8 cellular contexts compared by ENCODE assay signal in the genomic region with DNA sequence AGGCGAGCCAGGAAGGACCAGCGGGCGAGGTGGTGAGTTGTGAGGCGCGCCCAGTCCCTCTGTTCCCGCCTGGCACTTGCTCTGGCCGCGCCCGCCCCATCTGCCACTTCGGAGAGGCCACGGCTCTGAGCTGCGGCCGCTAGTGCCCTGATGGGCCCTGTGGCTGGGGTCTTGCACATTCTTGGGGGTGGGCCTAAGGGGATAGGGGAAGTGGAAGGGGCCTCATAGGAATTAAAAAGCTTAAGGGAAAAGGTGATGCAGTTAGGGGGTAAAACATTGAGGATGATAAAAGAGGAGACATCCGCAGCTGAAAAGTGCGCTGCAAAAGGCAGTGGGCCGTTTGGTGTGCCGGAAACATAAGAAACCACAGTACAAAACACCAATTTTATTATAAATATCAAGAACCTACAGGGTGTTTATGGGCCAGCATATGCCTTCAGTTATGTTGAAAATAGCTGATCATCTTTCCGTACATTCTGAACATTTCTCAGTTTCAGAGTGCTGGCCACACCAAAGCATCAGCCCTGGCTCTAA. TPM values are rescaled to one million over a fixed set of nuclear protein-coding genes. Genes with fewer than 3 reads are reported as not detected.
A peak's percentile ranks its signal among the peaks of the same experiment; 100 is the strongest.
DNase-seq lines count a peak whose midpoint lies in the region; ATAC-seq and TF ChIP-seq lines count a peak whose summit lies in the region.

No MANE protein-coding gene starts in this region.

- H3K4me1 ChIP-seq in thoracic aorta (ENCODE audit: control insufficient read depth in 1 of 2, low read depth in 2 of 2), result peaks cover 4 to 16% of the 10 kb centered on the region in 2 donors

- peaks cover 26% of the 10 kb centered on the region for H3K36me3 ChIP-seq in thoracic aorta

- no peaks in the 10 kb centered on the region for H3K9me3 Mint-ChIP-seq in activated CD8-positive, alpha-beta memory T cell treated with anti-CD3 and anti-CD28 coated beads, Interleukin-2, amount 10 ng/mL, durations not matched to agents 7 days and 5 days (ENCODE audit: low read depth)
- peaks cover 4% of the 10 kb centered on the region in 2 donors for H3K9me3 Mint-ChIP-seq in activated naive CD4-positive, alpha-beta T cell treated with anti-CD3 and anti-CD28 coated beads, Interleukin-2, amount 50 U/mL, for 72 hours

- H3K4me3 Mint-ChIP-seq in activated CD8-positive, alpha-beta memory T cell treated with anti-CD3 and anti-CD28 coated beads, Interleukin-2, amount 10 ng/mL, durations not matched to agents 7 days and 5 days, result peak overlapping the region; percentile 86

- peaks cover 61% of the 10 kb centered on the region for H3K4me1 Mint-ChIP-seq in activated CD8-positive, alpha-beta memory T cell treated with anti-CD3 and anti-CD28 coated beads, Interleukin-2, amount 10 ng/mL, durations not matched to agents 7 days and 5 days

- no peaks in the 10 kb centered on the region for H3K27me3 ChIP-seq in layer of hippocampus (ENCODE audit: control insufficient read depth, insufficient read depth, low read length)
- H3K27me3 ChIP-seq in thoracic aorta (replicated peaks; ENCODE audit: insufficient read depth), result no peaks in the 10 kb centered on the region

- TF ChIP-seq CTCF in thoracic aorta (IDR thresholded peaks at IDR 0.05), result no peak

- no peaks in the 10 kb centered on the region for H3K27me3 Mint-ChIP-seq in activated CD8-positive, alpha-beta memory T cell treated with anti-CD3 and anti-CD28 coated beads, Interleukin-2, amount 10 ng/mL, durations not matched to agents 7 days and 5 days

- peak overlapping the region; percentile 93 for H3K4me3 ChIP-seq in thoracic aorta

- H3K9me3 ChIP-seq in thoracic aorta, result no peaks in the 10 kb centered on the region

- CTCF ChIA-PET in activated CD8-positive, alpha-beta memory T cell treated with anti-CD3 and anti-CD28 coated beads, Interleukin-2, amount 10 ng/mL, durations not matched to agents 7 days and 5 days (lab: Charles Lee), result interaction anchor here (0.9 to 11.5 kb wide), 8 partner anchors 11 to 444 kb away, joined by 3 to 289 read pairs (median 8); a partner anchor contains a TSS

- H3K27ac Mint-ChIP-seq in activated CD8-positive, alpha-beta memory T cell treated with anti-CD3 and anti-CD28 coated beads, Interleukin-2, amount 10 ng/mL, durations not matched to agents 7 days and 5 days, result peak overlapping the region; percentile 95
- H3K27ac Mint-ChIP-seq in activated naive CD4-positive, alpha-beta T cell treated with anti-CD3 and anti-CD28 coated beads, Interleukin-2, amount 50 U/mL, for 72 hours, result peak overlapping the region; percentile 100

- no peak for ATAC-seq in activated CD8-positive, alpha-beta memory T cell treated with anti-CD3 and anti-CD28 coated beads, Interleukin-2, amount 10 ng/mL, durations not matched to agents 7 days and 5 days
- peak in 1 of 2 donors; percentile 4 for ATAC-seq in activated naive CD4-positive, alpha-beta T cell treated with anti-CD3 and anti-CD28 coated beads, Interleukin-2, amount 50 U/mL, for 72 hours
- no peak for ATAC-seq in thoracic aorta (ENCODE audit: insufficient number of reproducible peaks, low FRiP score, low read depth)

- H3K27ac ChIP-seq in layer of hippocampus (ENCODE audit: low read depth, low read length), result peak overlapping the region; percentile 86
- peak overlapping the region; percentile 91 to 94 for H3K27ac ChIP-seq in thoracic aorta

- DNase-seq in activated CD8-positive, alpha-beta memory T cell treated with anti-CD3 and anti-CD28 coated beads, Interleukin-2, amount 10 ng/mL, durations not matched to agents 7 days and 5 days, result no peak
- no peak for DNase-seq in activated CD8-positive, alpha-beta memory T cell treated with anti-CD3 and anti-CD28 coated beads, Interleukin-2, amount 50 U/mL, for 48 hours
- DNase-seq in activated naive CD4-positive, alpha-beta T cell treated with anti-CD3 and anti-CD28 coated beads, Interleukin-2, amount 50 U/mL, for 72 hours (ENCODE audit: low spot score in 2 of 2), result no peak
- DNase-seq in thoracic aorta (ENCODE audit: low spot score) (no peak), T-helper 9 cell (no peak), NCI-H1436 (lab: John Stamatoyannopoulos, UW) (no peak), NOMO-1 treated with DMSO at 0.1 percent for 48 hours (lab: John Stamatoyannopoulos, UW; ENCODE audit: unreplicated experiment) (no peak)

- peaks cover 87% of the 10 kb centered on the region for H3K36me3 Mint-ChIP-seq in activated CD8-positive, alpha-beta memory T cell treated with anti-CD3 and anti-CD28 coated beads, Interleukin-2, amount 10 ng/mL, durations not matched to agents 7 days and 5 days
- H3K36me3 Mint-ChIP-seq in activated naive CD4-positive, alpha-beta T cell treated with anti-CD3 and anti-CD28 coated beads, Interleukin-2, amount 50 U/mL, for 72 hours, result peaks cover 94 to 98% of the 10 kb centered on the region in 2 donors

RNA-seq across cellular contexts. Expression of a gene that starts 1.1 kb away (rescaled TPM):
- total RNA-seq in activated CD8-positive, alpha-beta memory T cell treated with anti-CD3 and anti-CD28 coated beads, Interleukin-2, amount 10 ng/mL, durations not matched to agents 7 days and 5 days, result 100 to 1,000 TPM; 461 to 464 TPM
- total RNA-seq in activated naive CD4-positive, alpha-beta T cell treated with anti-CD3 and anti-CD28 coated beads, Interleukin-2, amount 50 U/mL, for 72 hours, result 100 to 1,000 TPM; 334 to 353 TPM
- 10 to 100 TPM; 28.4 to 43.3 TPM for total RNA-seq in thoracic aorta

RNA-seq across cellular contexts. Expression of a gene that starts 6.4 kb away (rescaled TPM):
- total RNA-seq in activated CD8-positive, alpha-beta memory T cell treated with anti-CD3 and anti-CD28 coated beads, Interleukin-2, amount 10 ng/mL, durations not matched to agents 7 days and 5 days, result 100 to 1,000 TPM; 242 to 258 TPM
- total RNA-seq in activated naive CD4-positive, alpha-beta T cell treated with anti-CD3 and anti-CD28 coated beads, Interleukin-2, amount 50 U/mL, for 72 hours, result 100 to 1,000 TPM; 118 to 128 TPM
- 10 to 100 TPM in 1 of 2 donors, 1 to 10 TPM in 1; 9.6 to 17.3 TPM for total RNA-seq in thoracic aorta

RNA-seq across cellular contexts. Expression of a gene that starts 8.6 kb away (rescaled TPM):
- 100 to 1,000 TPM; 407 to 417 TPM for total RNA-seq in activated CD8-positive, alpha-beta memory T cell treated with anti-CD3 and anti-CD28 coated beads, Interleukin-2, amount 10 ng/mL, durations not matched to agents 7 days and 5 days
- 100 to 1,000 TPM; 234 to 319 TPM for total RNA-seq in activated naive CD4-positive, alpha-beta T cell treated with anti-CD3 and anti-CD28 coated beads, Interleukin-2, amount 50 U/mL, for 72 hours
- 10 to 100 TPM; 41.6 to 46.9 TPM for total RNA-seq in thoracic aorta

RNA-seq across cellular contexts. Expression of a gene that starts 9.1 kb away (rescaled TPM):
- total RNA-seq in activated CD8-positive, alpha-beta memory T cell treated with anti-CD3 and anti-CD28 coated beads, Interleukin-2, amount 10 ng/mL, durations not matched to agents 7 days and 5 days, result 100 to 1,000 TPM; 402 to 473 TPM
- total RNA-seq in activated naive CD4-positive, alpha-beta T cell treated with anti-CD3 and anti-CD28 coated beads, Interleukin-2, amount 50 U/mL, for 72 hours, result 100 to 1,000 TPM; 202 to 262 TPM
- total RNA-seq in thoracic aorta, result 10 to 100 TPM; 24.2 to 25.7 TPM

RNA-seq across cellular contexts. Expression of a gene that starts 28.1 kb away (rescaled TPM):
- 1 to 10 TPM; 2.7 to 3.9 TPM for total RNA-seq in activated CD8-positive, alpha-beta memory T cell treated with anti-CD3 and anti-CD28 coated beads, Interleukin-2, amount 10 ng/mL, durations not matched to agents 7 days and 5 days
- 1 to 10 TPM; 3.8 to 4.0 TPM for total RNA-seq in activated naive CD4-positive, alpha-beta T cell treated with anti-CD3 and anti-CD28 coated beads, Interleukin-2, amount 50 U/mL, for 72 hours
- under 1 TPM in 1 of 2 donors, not detected in 1; 0.54 TPM for total RNA-seq in thoracic aorta

Comparison
In these comparisons a context has a peak if more than half of its experiments do, and no peak if none do; other contexts are left out.
1. RNA of a gene that starts 1.1 kb away (total RNA-seq): 461 to 464 TPM in activated CD8-positive, alpha-beta memory T cell treated with anti-CD3 and anti-CD28 coated beads, Interleukin-2, amount 10 ng/mL, durations not matched to agents 7 days and 5 days and 334 to 353 TPM in activated naive CD4-positive, alpha-beta T cell treated with anti-CD3 and anti-CD28 coated beads, Interleukin-2, amount 50 U/mL, for 72 hours; 28.4 to 43.3 TPM in thoracic aorta; every median in the first group is over 4 times any median in the second.
2. RNA of a gene that starts 6.4 kb away (total RNA-seq): 242 to 258 TPM in activated CD8-positive, alpha-beta memory T cell treated with anti-CD3 and anti-CD28 coated beads, Interleukin-2, amount 10 ng/mL, durations not matched to agents 7 days and 5 days and 118 to 128 TPM in activated naive CD4-positive, alpha-beta T cell treated with anti-CD3 and anti-CD28 coated beads, Interleukin-2, amount 50 U/mL, for 72 hours; 9.6 to 17.3 TPM in thoracic aorta; every median in the first group is over 4 times any median in the second.
3. RNA of a gene that starts 8.6 kb away (total RNA-seq): 407 to 417 TPM in activated CD8-positive, alpha-beta memory T cell treated with anti-CD3 and anti-CD28 coated beads, Interleukin-2, amount 10 ng/mL, durations not matched to agents 7 days and 5 days and 234 to 319 TPM in activated naive CD4-positive, alpha-beta T cell treated with anti-CD3 and anti-CD28 coated beads, Interleukin-2, amount 50 U/mL, for 72 hours; 41.6 to 46.9 TPM in thoracic aorta; every median in the first group is over 4 times any median in the second.